In genomic region chr2:96739051-96739632, GRCh38 we compare ENCODE assay signal across 8 cellular contexts. TPM values are rescaled to one million over a fixed set of nuclear protein-coding genes. Genes with fewer than 3 reads are reported as not detected.
DNase-seq lines count a peak whose midpoint lies in the region; ATAC-seq and TF ChIP-seq lines count a peak whose summit lies in the region.

No MANE protein-coding gene starts in this region.

- TF ChIP-seq CTCF in right atrium auricular region (IDR thresholded peaks at IDR 0.05) = no peak
- no peak for TF ChIP-seq CTCF in mammary epithelial cell (conservative IDR thresholded peaks at IDR 0.05 in 1 of 2, IDR thresholded peaks at IDR 0.05 in 1 of 2; ENCODE audit: extremely low read depth in 1 of 2, insufficient read depth in 1 of 2, low read depth in 1 of 2, low read length in 2 of 2)
- TF ChIP-seq CTCF in mucosa of descending colon (IDR thresholded peaks at IDR 0.05) = no peak

- WGBS in mammary epithelial cell (ENCODE audit: low coverage, missing lambda C conversion rate) = 0% methylated on average over 4 of the region's 4 CpGs

- intact Hi-C loops in left ventricle myocardium superior (cut with micrococcal nuclease) = no loop called here
- intact Hi-C loops in mammary epithelial cell (cut with micrococcal nuclease) = no loop called here
- intact Hi-C loops in mucosa of descending colon (cut with DNase I, micrococcal nuclease) = no loop called here

- peak overlapping the region; percentile 98 for H2AFZ ChIP-seq in mammary epithelial cell (ENCODE audit: low read depth, low read length)

- H3K27me3 ChIP-seq in right atrium auricular region = no peaks in the 10 kb centered on the region
- no peaks in the 10 kb centered on the region for H3K27me3 ChIP-seq in mammary epithelial cell (ENCODE audit: insufficient read depth, low read length)

- TF ChIP-seq POLR2A in GM18505 (IDR thresholded peaks at IDR 0.05; ENCODE audit: borderline replicate concordance, extremely low read depth, insufficient read depth, insufficient read length) = no peak

- no TSS peak for BruUV-seq in mammary epithelial cell (replicated peaks; lab: Mats Ljungman, UMichigan)

- H3K79me2 ChIP-seq in mammary epithelial cell (ENCODE audit: insufficient read depth, low read length) = peaks cover 21% of the 10 kb centered on the region

- ATAC-seq in left ventricle myocardium superior (no peak), mucosa of descending colon (no peak), GM18505 (IDR thresholded peaks at IDR 0.05; ENCODE audit: unreplicated experiment) (no peak)

- CTCF ChIA-PET in mammary epithelial cell (lab: Charles Lee; ENCODE audit: low non-redundant PET) = no interaction called here

- no peaks in the 10 kb centered on the region for H3K9me3 ChIP-seq in right atrium auricular region
- no peaks in the 10 kb centered on the region for H3K9me3 ChIP-seq in mammary epithelial cell (replicated peaks; ENCODE audit: insufficient read depth, low read length)
- no peaks in the 10 kb centered on the region for H3K9me3 ChIP-seq in mucosa of descending colon

- H3K27ac ChIP-seq in right atrium auricular region = peak overlapping the region; percentile 64 to 84
- peak overlapping the region; percentile 64 for H3K27ac ChIP-seq in mammary epithelial cell (ENCODE audit: insufficient read depth, low read depth, low read length)

- H3K4me2 ChIP-seq in mammary epithelial cell (ENCODE audit: insufficient read depth, low read depth, low read length) = peak overlapping the region; percentile 76

- peaks cover 2% of the 10 kb centered on the region for H3K36me3 ChIP-seq in right atrium auricular region
- peaks cover 5% of the 10 kb centered on the region for H3K36me3 ChIP-seq in mammary epithelial cell (ENCODE audit: insufficient read depth, low read length)
- H3K36me3 ChIP-seq in mucosa of descending colon (ENCODE audit: low read depth) = no peaks in the 10 kb centered on the region

- no peak for DNase-seq in right atrium auricular region (ENCODE audit: low spot score)
- no peak for DNase-seq in left ventricle myocardium superior
- DNase-seq in mammary epithelial cell = no peak
- DNase-seq in mucosa of descending colon = no peak
- no peak for DNase-seq in NCI-H2196 treated with DMSO at 0.1 percent for 48 hours (lab: John Stamatoyannopoulos, UW; ENCODE audit: unreplicated experiment)
- no peak for DNase-seq in NCI-H526 (lab: John Stamatoyannopoulos, UW)
- DNase-seq in islet precursor cell = no peak

- H3K4me1 ChIP-seq in right atrium auricular region (peaks cover 0 to 23% of the 10 kb centered on the region in 2 donors), mammary epithelial cell (ENCODE audit: insufficient read depth, low read length) (peaks cover 14% of the 10 kb centered on the region), mucosa of descending colon (ENCODE audit: low read depth) (peaks cover 8% of the 10 kb centered on the region)

- in situ Hi-C loops in mammary epithelial cell (cut with MboI; ENCODE audit: low sequenced_read_pairs in 2 of 2) = no loop called here

- dilution Hi-C loops in mammary epithelial cell (cut with HindIII; ENCODE audit: low sequenced_read_pairs) = no loop called here

- H3K9ac ChIP-seq in mammary epithelial cell (ENCODE audit: insufficient read depth, low read length) = peak overlapping the region; percentile 82

- H3K4me3 ChIP-seq in right atrium auricular region (peak overlapping the region; percentile 75 to 87), mammary epithelial cell (replicated peaks in 1 of 3; ENCODE audit: insufficient read depth in 1 of 3, low read depth in 2 of 3, low read length in 3 of 3) (peak overlapping the region; percentile 83 to 93 (median 84)), mucosa of descending colon (peak overlapping the region; percentile 51)

- no peaks in the 10 kb centered on the region for H4K20me1 ChIP-seq in mammary epithelial cell (ENCODE audit: insufficient read depth, low read length)

RNA-seq across cellular contexts. Expression of gene LMAN2L, which starts 0.7 kb away (rescaled TPM):
- total RNA-seq in right atrium auricular region = 10 to 100 TPM; 13.6 to 15.6 TPM
- total RNA-seq in left ventricle myocardium superior = 25.5 TPM
- 10 to 100 TPM; 15.3 to 17.3 TPM for total RNA-seq in mammary epithelial cell
- 18.2 TPM for polyA plus RNA-seq in mammary epithelial cell
- 30.0 TPM for polyA minus RNA-seq in mammary epithelial cell
- total RNA-seq in mucosa of descending colon = 10 to 100 TPM; 11.2 to 21.0 (median 14.2) TPM

RNA-seq across cellular contexts. Expression of gene CNNM4, which starts 21.6 kb away (rescaled TPM):
- total RNA-seq in right atrium auricular region (10 to 100 TPM; 22.1 to 22.2 TPM), left ventricle myocardium superior (30.8 TPM), mammary epithelial cell (1 to 10 TPM; 8.1 to 8.2 TPM), mucosa of descending colon (100 to 1,000 TPM in 2 of 3 donors, 10 to 100 TPM in 1; 53.4 to 134 (median 101) TPM)
- 7.8 TPM for polyA plus RNA-seq in mammary epithelial cell
- polyA minus RNA-seq in mammary epithelial cell = 11.6 TPM
